Comparison of ENCODE assay signal across 17 cellular contexts in the genomic region with DNA sequence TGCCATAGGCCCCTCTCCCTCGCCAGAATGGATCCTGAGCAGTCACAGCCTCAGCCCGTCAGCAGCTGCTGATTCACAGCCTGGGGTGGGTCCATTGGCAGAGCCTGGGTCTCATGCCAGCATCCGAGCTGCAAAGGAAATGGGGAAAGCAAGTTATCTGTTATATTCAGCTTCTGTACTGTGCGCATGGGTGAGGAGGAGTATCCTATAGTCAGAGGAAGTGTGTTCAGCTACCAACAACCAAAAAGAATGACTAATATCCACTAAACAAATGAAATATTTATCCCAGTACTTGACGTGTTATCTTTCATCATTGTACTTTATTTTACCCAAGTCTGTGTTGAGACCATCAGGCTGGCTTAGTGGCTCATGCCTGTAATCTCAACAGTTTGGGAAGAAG.
DNase-seq lines count a peak whose midpoint lies in the region; ATAC-seq and TF ChIP-seq lines count a peak whose summit lies in the region.
"Had no signal": no experiment of that assay in that cellular context is flagged by ENCODE, and none has a peak within 500 bp of the region (broad histone marks: within the 10 kb centered on the region; RNA-seq: fewer than 3 reads in every experiment).

No MANE protein-coding gene starts in this region.

- no peak overlapping the region for H3K4me3 ChIP-seq in fibroblast of pulmonary artery (replicated peaks; ENCODE audit: low read depth, low read length)
- H3K4me3 ChIP-seq in gastrocnemius medialis: no peak overlapping the region
- H3K4me3 ChIP-seq: adrenal gland, stomach had no signal

- H3K27ac ChIP-seq in gastrocnemius medialis: no peak overlapping the region
- H3K27ac ChIP-seq: adrenal gland, stomach had no signal

- TF ChIP-seq POLR2A in gastrocnemius medialis (IDR thresholded peaks at IDR 0.05): no peak

- H3K4me1 ChIP-seq in gastrocnemius medialis: no peaks in the 10 kb centered on the region
- H3K4me1 ChIP-seq: adrenal gland, stomach had no signal

- peak; percentile 89 for DNase-seq in A172 (ENCODE audit: low spot score)
- peak; percentile 58 for DNase-seq in H4 (ENCODE audit: low spot score)
- DNase-seq in fibroblast of pulmonary artery (ENCODE audit: low read depth): peak; percentile 96
- DNase-seq in gastrocnemius medialis: no peak
- no peak for DNase-seq in ureter (ENCODE audit: low spot score)
- DNase-seq: activated CD4-positive, alpha-beta T cell treated with anti-CD3 and anti-CD28 coated beads for 36 hours; activated T-cell treated with anti-CD3 and anti-CD28 coated beads, Interleukin-2, amount 50 U/mL, for 48 hours; adrenal gland; mesendoderm; NCI-H1048; small intestine; stomach; SW 1271 had no signal

- no peak for TF ChIP-seq CTCF in fibroblast of pulmonary artery (IDR thresholded peaks at IDR 0.05; ENCODE audit: low read length, missing control alignments)
- no peak for TF ChIP-seq CTCF in gastrocnemius medialis (IDR thresholded peaks at IDR 0.05 in 4 of 5, conservative IDR thresholded peaks at IDR 0.05 in 1 of 5)

- ATAC-seq in SK-N-SH treated with all-trans-retinoic acid at 6 μM for 48 hours (peak; percentile 66), gastrocnemius medialis (no peak), HG02973 (IDR thresholded peaks at IDR 0.05; ENCODE audit: unreplicated experiment) (no peak), GM19395 (IDR thresholded peaks at IDR 0.05; ENCODE audit: unreplicated experiment) (no peak)
- ATAC-seq: activated CD4-positive, alpha-beta T cell treated with anti-CD3 and anti-CD28 coated beads for 36 hours; esophagus mucosa had no signal

- peaks cover 0 to 4% (median 0%) of the 10 kb centered on the region in 3 donors for H3K27me3 ChIP-seq in gastrocnemius medialis
- H3K27me3 ChIP-seq: adrenal gland had no signal

- intact Hi-C loops in gastrocnemius medialis (cut with DNase I; ENCODE audit: low total_unique reads): no loop called here

- no peaks in the 10 kb centered on the region for H3K9me3 ChIP-seq in gastrocnemius medialis
- H3K9me3 ChIP-seq: adrenal gland, stomach had no signal

- in situ Hi-C loops in gastrocnemius medialis (cut with MboI; ENCODE audit: low sequenced_read_pairs in 4 of 4): no loop called here

- H3K36me3 ChIP-seq in gastrocnemius medialis: no peaks in the 10 kb centered on the region
- H3K36me3 ChIP-seq: adrenal gland, stomach had no signal

TF ChIP-seq in SK-N-SH treated with all-trans-retinoic acid at 6 μM for 48 hours, 23 proteins besides CTCF, POLR2A, EP300 and RAD21:
- no peak for TF ChIP-seq ZFP3 (CRISPR knock-in tag; IDR thresholded peaks at IDR 0.05)
- no peak for TF ChIP-seq SNAI2 (CRISPR knock-in tag; IDR thresholded peaks at IDR 0.05)
- TF ChIP-seq RARB (CRISPR knock-in tag; IDR thresholded peaks at IDR 0.05): no peak
- no peak for TF ChIP-seq GLIS3 (CRISPR knock-in tag; IDR thresholded peaks at IDR 0.05)
- TF ChIP-seq ESRRG (CRISPR knock-in tag; IDR thresholded peaks at IDR 0.05): no peak
TF ChIP-seq in SK-N-SH treated with all-trans-retinoic acid at 6 μM for 48 hours: peak in this region for 0.

Comparison
In these comparisons a context has a peak if more than half of its experiments do, and no peak if none do; other contexts are left out.
1. DNase-seq: peak in A172 (single experiment), H4 (single experiment) and fibroblast of pulmonary artery (single experiment); none in gastrocnemius medialis (0 of 2) and ureter (single experiment).